In the genomic region with DNA sequence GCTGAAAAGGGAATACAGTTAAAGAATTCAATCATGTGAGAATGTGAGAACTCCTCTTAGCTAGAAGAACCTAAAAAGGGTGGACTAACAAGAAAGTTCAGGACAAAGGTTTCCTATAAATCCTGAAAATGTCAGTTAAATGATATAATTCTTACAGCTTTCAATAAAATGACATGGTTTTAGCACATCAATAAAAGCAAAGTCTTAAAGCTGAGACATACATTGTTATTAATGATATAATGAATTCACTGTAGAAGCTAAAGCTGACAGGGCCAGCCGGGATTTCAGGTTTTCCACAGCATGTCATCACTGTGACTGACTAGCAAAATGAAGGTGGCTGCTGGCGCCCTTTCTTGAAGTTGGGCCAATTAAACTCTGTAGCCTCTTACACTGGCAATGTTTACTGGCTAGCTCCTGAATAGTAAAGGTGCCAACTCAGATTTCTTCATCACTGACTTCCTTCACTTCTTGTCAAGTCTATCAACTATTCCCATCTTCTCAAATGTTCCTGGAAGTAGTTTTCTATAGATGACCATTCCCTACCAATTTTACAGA, we compare ENCODE assay signal across 1 cellular context.
TF ChIP-seq lines count a peak whose summit lies in the region.

No MANE protein-coding gene starts in this region.

TF ChIP-seq in Ishikawa, 13 proteins besides CTCF, POLR2A, EP300 and RAD21 (continued from another document):
- TF ChIP-seq NFIC (IDR thresholded peaks at IDR 0.05) (peak; percentile 83), EGR1 (IDR thresholded peaks at IDR 0.05) (no peak), CREB1 (IDR thresholded peaks at IDR 0.05; ENCODE audit: low read depth) (no peak), YY1 (IDR thresholded peaks at IDR 0.05; ENCODE audit: low read depth) (no peak), TCF12 (IDR thresholded peaks at IDR 0.05; ENCODE audit: low read depth) (peak; percentile 38; the same call in 1 of the 2 replicates)
- TF ChIP-seq, protein P1, sequence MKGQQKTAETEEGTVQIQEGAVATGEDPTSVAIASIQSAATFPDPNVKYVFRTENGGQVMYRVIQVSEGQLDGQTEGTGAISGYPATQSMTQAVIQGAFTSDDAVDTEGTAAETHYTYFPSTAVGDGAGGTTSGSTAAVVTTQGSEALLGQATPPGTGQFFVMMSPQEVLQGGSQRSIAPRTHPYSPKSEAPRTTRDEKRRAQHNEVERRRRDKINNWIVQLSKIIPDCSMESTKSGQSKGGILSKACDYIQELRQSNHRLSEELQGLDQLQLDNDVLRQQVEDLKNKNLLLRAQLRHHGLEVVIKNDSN (IDR thresholded peaks at IDR 0.05), result no peak
- TF ChIP-seq, protein P2, sequence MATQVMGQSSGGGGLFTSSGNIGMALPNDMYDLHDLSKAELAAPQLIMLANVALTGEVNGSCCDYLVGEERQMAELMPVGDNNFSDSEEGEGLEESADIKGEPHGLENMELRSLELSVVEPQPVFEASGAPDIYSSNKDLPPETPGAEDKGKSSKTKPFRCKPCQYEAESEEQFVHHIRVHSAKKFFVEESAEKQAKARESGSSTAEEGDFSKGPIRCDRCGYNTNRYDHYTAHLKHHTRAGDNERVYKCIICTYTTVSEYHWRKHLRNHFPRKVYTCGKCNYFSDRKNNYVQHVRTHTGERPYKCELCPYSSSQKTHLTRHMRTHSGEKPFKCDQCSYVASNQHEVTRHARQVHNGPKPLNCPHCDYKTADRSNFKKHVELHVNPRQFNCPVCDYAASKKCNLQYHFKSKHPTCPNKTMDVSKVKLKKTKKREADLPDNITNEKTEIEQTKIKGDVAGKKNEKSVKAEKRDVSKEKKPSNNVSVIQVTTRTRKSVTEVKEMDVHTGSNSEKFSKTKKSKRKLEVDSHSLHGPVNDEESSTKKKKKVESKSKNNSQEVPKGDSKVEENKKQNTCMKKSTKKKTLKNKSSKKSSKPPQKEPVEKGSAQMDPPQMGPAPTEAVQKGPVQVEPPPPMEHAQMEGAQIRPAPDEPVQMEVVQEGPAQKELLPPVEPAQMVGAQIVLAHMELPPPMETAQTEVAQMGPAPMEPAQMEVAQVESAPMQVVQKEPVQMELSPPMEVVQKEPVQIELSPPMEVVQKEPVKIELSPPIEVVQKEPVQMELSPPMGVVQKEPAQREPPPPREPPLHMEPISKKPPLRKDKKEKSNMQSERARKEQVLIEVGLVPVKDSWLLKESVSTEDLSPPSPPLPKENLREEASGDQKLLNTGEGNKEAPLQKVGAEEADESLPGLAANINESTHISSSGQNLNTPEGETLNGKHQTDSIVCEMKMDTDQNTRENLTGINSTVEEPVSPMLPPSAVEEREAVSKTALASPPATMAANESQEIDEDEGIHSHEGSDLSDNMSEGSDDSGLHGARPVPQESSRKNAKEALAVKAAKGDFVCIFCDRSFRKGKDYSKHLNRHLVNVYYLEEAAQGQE (IDR thresholded peaks at IDR 0.05; ENCODE audit: low read depth), result no peak
